ENCODE assay signal across 13 cellular contexts in the genomic region with DNA sequence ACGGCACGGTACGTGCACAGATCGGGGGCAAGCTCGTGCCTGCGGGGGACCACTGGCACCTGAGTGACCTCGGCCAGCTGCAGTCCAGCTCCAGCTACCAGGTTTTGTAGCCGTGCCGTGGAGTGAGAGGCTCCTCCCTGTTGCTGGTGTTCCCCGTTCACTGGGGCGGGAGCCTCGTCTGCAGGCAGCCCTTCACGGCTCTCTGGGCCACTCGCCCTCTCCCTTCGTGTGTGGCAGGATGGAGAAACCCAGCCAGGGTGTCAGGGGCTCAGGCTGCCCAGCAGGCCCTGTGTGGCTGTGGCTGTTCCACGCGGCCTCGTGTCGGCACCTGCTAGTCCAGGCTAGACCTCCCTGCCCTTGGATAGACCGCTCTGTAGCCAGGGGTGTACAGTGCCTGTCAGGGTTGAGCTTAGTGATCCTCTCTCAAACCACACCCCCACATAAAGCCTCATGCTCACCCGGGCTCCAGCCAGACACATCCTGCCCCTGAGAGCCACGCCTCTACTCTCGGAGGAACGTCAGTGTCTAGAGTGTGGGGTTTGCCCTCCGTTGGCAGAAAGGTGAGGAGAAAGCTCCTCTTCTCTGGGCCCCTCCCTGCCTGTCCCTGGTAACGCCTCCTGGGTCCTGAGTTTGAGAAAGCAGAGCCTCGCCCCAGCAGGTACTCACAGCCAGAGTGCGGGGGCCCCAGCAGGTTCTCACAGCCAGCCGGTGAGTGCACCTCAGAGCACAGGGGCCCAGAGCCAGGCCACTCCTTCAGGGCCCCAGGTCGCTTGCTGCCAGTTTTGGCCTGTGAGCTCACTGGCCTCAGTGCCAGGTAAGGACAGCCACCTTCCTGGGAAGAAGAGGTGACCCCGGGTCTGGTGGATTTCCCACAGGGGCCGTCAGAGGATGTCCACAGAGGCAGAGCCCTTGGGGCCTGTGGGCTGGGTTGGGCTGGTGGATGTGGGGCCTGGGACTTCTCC. TPM values are rescaled to one million over a fixed set of nuclear protein-coding genes. Genes with fewer than 3 reads are reported as not detected.
A peak's percentile ranks its signal among the peaks of the same experiment; 100 is the strongest.
DNase-seq lines count a peak whose midpoint lies in the region; ATAC-seq and TF ChIP-seq lines count a peak whose summit lies in the region.
"Had no signal": no experiment of that assay in that cellular context is flagged by ENCODE, and none has a peak within 500 bp of the region (broad histone marks: within the 10 kb centered on the region; RNA-seq: fewer than 3 reads in every experiment).

No MANE protein-coding gene starts in this region.

- peaks cover 6% of the 10 kb centered on the region for H3F3A ChIP-seq in smooth muscle cell (ENCODE audit: low read depth)

- H3K4me2 ChIP-seq in smooth muscle cell = no peak overlapping the region

- no peaks in the 10 kb centered on the region for H3K9me3 ChIP-seq in HEK293 (ENCODE audit: control insufficient read depth, insufficient read depth, low read depth, low read length)
- no peaks in the 10 kb centered on the region for H3K9me3 ChIP-seq in RWPE2 (ENCODE audit: severe bottlenecking)
- no peaks in the 10 kb centered on the region for H3K9me3 ChIP-seq in smooth muscle cell (replicated peaks; ENCODE audit: low read depth)
- no peaks in the 10 kb centered on the region for H3K9me3 ChIP-seq in tibial artery
- H3K9me3 ChIP-seq: BE2C had no signal

- H3K27ac ChIP-seq in HEK293 (ENCODE audit: extremely low read depth, low read depth, low read length) (no peak overlapping the region), RWPE2 (ENCODE audit: poor library complexity, severe bottlenecking) (peak overlapping the region; percentile 80), smooth muscle cell (ENCODE audit: low read depth) (peak overlapping the region; percentile 94), tibial artery (no peak overlapping the region)

- peaks cover 0 to 79% of the 10 kb centered on the region in 2 experiments; a peak in 1 of 3 replicates for H3K36me3 ChIP-seq in HEK293 (ENCODE audit: control insufficient read depth in 2 of 2, insufficient read depth in 1 of 2, low read length in 2 of 2)
- H3K36me3 ChIP-seq in RWPE2 (ENCODE audit: low read depth) = peaks cover 11% of the 10 kb centered on the region; the same call in 1 of the 2 replicates
- H3K36me3 ChIP-seq in smooth muscle cell (ENCODE audit: low read depth) = no peaks in the 10 kb centered on the region
- H3K36me3 ChIP-seq in tibial artery = peaks cover 26 to 84% (median 71%) of the 10 kb centered on the region in 3 donors

- intact Hi-C loops in tibial artery (cut with DNase I; ENCODE audit: low total_unique reads) = no loop called here

- CTCF ChIA-PET in HEK293 (lab: Yijun Ruan, JAX) = interaction anchor here (1.3 kb wide), 1 partner anchor 37 kb away, joined by 3 read pairs; a partner anchor contains a TSS

- ATAC-seq in RWPE2 (ENCODE audit: low read depth) = peak; percentile 59
- ATAC-seq: CD8-positive, alpha-beta T cell had no signal

- no peaks in the 10 kb centered on the region for H3K27me3 ChIP-seq in RWPE2 (ENCODE audit: insufficient read depth, poor library complexity, severe bottlenecking)
- no peaks in the 10 kb centered on the region for H3K27me3 ChIP-seq in smooth muscle cell (ENCODE audit: low read depth)
- H3K27me3 ChIP-seq in tibial artery = no peaks in the 10 kb centered on the region
- H3K27me3 ChIP-seq: BE2C had no signal

- WGBS in smooth muscle cell (ENCODE audit: low lambda C conversion rate) = 92% methylated on average over 32 of the region's 32 CpGs

- DNase-seq in RWPE2 (ENCODE audit: low spot score) (peak; percentile 79), iPS-NIHi11 (ENCODE audit: low spot score) (peak; percentile 10), smooth muscle cell (lab: John Stamatoyannopoulos, UW; ENCODE audit: unreplicated experiment) (no peak), HuH-7.5 (ENCODE audit: low spot score) (no peak), ACHN (no peak), tibial artery (no peak)
- DNase-seq: BE2C; CD8-positive, alpha-beta T cell; NCI-H1417; NCI-H2029; NCI-H524; RPMI8226 had no signal

- in situ Hi-C loops in ACHN (cut with HindIII; ENCODE audit: low pct_ligation_motif_present, low pct_unique_long_range_greater_than_20kb, low sequenced_read_pairs) = no loop called here

- TF ChIP-seq CTCF in HEK293 (tag by site-specific recombination; IDR thresholded peaks at IDR 0.05) (no peak), RWPE2 (IDR thresholded peaks at IDR 0.05; ENCODE audit: poor library complexity, severe bottlenecking) (no peak), smooth muscle cell (IDR thresholded peaks at IDR 0.05; ENCODE audit: borderline replicate concordance, insufficient read depth, poor library complexity, severe bottlenecking) (no peak), tibial artery (IDR thresholded peaks at IDR 0.05) (no peak)

- POLR2A ChIA-PET in HEK293 (lab: Yijun Ruan, JAX) = interaction anchor here (0.5 kb wide), 1 partner anchor 38 kb away, joined by 3 read pairs; no protein-coding TSS in a partner anchor

- H4K20me1 ChIP-seq in smooth muscle cell (ENCODE audit: low read depth) = no peaks in the 10 kb centered on the region

- H3K79me2 ChIP-seq in smooth muscle cell (ENCODE audit: low read depth) = no peaks in the 10 kb centered on the region

- no peak overlapping the region for H3K9ac ChIP-seq in smooth muscle cell (ENCODE audit: low read depth)

- no peak overlapping the region for H2AFZ ChIP-seq in smooth muscle cell (ENCODE audit: low read depth)

- H3K4me1 ChIP-seq in HEK293 (ENCODE audit: control insufficient read depth, insufficient read depth, low read length) = no peaks in the 10 kb centered on the region
- H3K4me1 ChIP-seq in RWPE2 (ENCODE audit: insufficient read depth, poor library complexity, severe bottlenecking) = peaks cover 20% of the 10 kb centered on the region
- no peaks in the 10 kb centered on the region for H3K4me1 ChIP-seq in smooth muscle cell (ENCODE audit: low read depth)
- no peaks in the 10 kb centered on the region for H3K4me1 ChIP-seq in tibial artery
- H3K4me1 ChIP-seq: BE2C had no signal

- H3K4me3 ChIP-seq in HEK293 (ENCODE audit: low read depth, low read length) = no peak overlapping the region
- H3K4me3 ChIP-seq in RWPE2 (ENCODE audit: severe bottlenecking) = no peak overlapping the region
- no peak overlapping the region for H3K4me3 ChIP-seq in smooth muscle cell
- no peak overlapping the region for H3K4me3 ChIP-seq in tibial artery

TF ChIP-seq in HEK293, 187 proteins besides CTCF, POLR2A, EP300 and RAD21 (continues in another document):
- TF ChIP-seq, protein P1, sequence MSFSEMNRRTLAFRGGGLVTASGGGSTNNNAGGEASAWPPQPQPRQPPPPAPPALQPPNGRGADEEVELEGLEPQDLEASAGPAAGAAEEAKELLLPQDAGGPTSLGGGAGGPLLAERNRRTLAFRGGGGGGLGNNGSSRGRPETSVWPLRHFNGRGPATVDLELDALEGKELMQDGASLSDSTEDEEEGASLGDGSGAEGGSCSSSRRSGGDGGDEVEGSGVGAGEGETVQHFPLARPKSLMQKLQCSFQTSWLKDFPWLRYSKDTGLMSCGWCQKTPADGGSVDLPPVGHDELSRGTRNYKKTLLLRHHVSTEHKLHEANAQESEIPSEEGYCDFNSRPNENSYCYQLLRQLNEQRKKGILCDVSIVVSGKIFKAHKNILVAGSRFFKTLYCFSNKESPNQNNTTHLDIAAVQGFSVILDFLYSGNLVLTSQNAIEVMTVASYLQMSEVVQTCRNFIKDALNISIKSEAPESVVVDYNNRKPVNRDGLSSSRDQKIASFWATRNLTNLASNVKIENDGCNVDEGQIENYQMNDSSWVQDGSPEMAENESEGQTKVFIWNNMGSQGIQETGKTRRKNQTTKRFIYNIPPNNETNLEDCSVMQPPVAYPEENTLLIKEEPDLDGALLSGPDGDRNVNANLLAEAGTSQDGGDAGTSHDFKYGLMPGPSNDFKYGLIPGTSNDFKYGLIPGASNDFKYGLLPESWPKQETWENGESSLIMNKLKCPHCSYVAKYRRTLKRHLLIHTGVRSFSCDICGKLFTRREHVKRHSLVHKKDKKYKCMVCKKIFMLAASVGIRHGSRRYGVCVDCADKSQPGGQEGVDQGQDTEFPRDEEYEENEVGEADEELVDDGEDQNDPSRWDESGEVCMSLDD (tag by site-specific recombination; IDR thresholded peaks at IDR 0.05) = no peak
- TF ChIP-seq, protein P2, sequence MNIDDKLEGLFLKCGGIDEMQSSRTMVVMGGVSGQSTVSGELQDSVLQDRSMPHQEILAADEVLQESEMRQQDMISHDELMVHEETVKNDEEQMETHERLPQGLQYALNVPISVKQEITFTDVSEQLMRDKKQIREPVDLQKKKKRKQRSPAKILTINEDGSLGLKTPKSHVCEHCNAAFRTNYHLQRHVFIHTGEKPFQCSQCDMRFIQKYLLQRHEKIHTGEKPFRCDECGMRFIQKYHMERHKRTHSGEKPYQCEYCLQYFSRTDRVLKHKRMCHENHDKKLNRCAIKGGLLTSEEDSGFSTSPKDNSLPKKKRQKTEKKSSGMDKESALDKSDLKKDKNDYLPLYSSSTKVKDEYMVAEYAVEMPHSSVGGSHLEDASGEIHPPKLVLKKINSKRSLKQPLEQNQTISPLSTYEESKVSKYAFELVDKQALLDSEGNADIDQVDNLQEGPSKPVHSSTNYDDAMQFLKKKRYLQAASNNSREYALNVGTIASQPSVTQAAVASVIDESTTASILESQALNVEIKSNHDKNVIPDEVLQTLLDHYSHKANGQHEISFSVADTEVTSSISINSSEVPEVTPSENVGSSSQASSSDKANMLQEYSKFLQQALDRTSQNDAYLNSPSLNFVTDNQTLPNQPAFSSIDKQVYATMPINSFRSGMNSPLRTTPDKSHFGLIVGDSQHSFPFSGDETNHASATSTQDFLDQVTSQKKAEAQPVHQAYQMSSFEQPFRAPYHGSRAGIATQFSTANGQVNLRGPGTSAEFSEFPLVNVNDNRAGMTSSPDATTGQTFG (tag by site-specific recombination; IDR thresholded peaks at IDR 0.05; ENCODE audit: borderline replicate concordance) = no peak

RNA-seq across cellular contexts. Expression of a gene that starts 27.7 kb away (rescaled TPM):
- total RNA-seq in smooth muscle cell = 38.0 and 56.7 TPM in 2 replicates
- polyA plus RNA-seq in smooth muscle cell = 85.4 and 94.3 TPM in 2 replicates

RNA-seq across cellular contexts. Expression of a gene that starts 29.0 kb away (rescaled TPM):
- total RNA-seq in smooth muscle cell = 3.6 and 4.4 TPM in 2 replicates
- polyA plus RNA-seq in smooth muscle cell = 3.8 and 7.6 TPM in 2 replicates

RNA-seq across cellular contexts. Expression of a gene that starts 29.3 kb away (rescaled TPM):
- 56.7 and 62.9 TPM in 2 replicates for total RNA-seq in smooth muscle cell
- 111 and 122 TPM in 2 replicates for polyA plus RNA-seq in smooth muscle cell

RNA-seq across cellular contexts. Expression of a gene that starts 37.7 kb away (rescaled TPM):
- total RNA-seq in smooth muscle cell = 36.2 and 43.6 TPM in 2 replicates
- polyA plus RNA-seq in smooth muscle cell = 47.8 and 69.2 TPM in 2 replicates

RNA-seq across cellular contexts. Expression of a gene that starts 38.7 kb away (rescaled TPM):
- total RNA-seq in smooth muscle cell = 23.0 and 25.1 TPM in 2 replicates
- 49.8 and 60.3 TPM in 2 replicates for polyA plus RNA-seq in smooth muscle cell

Comparison
In these comparisons a context has a peak if more than half of its experiments do, and no peak if none do; other contexts are left out.
1. H3K27ac ChIP-seq: peak in RWPE2 (single experiment) and smooth muscle cell (single experiment); none in HEK293 (single experiment) and tibial artery (0 of 2).
2. DNase-seq: peak in RWPE2 (single experiment) and iPS-NIHi11 (single experiment); none in smooth muscle cell (single experiment), HuH-7.5 (single experiment), ACHN (single experiment) and tibial artery (0 of 2).